ENCODE assay signal across 1 cellular context in the genomic region with DNA sequence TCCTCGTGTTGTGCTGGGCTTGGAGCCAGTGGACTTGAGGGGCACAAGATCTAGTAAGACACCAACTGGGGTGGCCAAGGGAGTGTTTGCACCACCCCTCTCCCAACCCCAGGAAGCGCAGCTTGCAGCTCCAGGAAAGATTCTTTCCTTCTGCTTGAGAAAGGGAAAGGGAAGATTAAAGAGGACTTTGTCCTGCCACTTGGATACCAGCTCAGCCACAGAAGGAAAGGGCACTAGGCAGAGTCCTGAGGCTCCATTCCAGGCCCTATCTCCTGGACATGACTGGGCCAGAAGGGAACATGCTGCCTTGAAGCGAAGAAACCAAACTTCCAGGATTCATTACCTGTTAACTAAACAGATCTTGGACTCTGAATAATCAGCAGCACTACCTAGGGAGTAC.
TF ChIP-seq lines count a peak whose summit lies in the region.

No MANE protein-coding gene starts in this region.

TF ChIP-seq in GM23338, 12 proteins besides CTCF, POLR2A, EP300 and RAD21 (continued from another document):
- TF ChIP-seq, protein P1, sequence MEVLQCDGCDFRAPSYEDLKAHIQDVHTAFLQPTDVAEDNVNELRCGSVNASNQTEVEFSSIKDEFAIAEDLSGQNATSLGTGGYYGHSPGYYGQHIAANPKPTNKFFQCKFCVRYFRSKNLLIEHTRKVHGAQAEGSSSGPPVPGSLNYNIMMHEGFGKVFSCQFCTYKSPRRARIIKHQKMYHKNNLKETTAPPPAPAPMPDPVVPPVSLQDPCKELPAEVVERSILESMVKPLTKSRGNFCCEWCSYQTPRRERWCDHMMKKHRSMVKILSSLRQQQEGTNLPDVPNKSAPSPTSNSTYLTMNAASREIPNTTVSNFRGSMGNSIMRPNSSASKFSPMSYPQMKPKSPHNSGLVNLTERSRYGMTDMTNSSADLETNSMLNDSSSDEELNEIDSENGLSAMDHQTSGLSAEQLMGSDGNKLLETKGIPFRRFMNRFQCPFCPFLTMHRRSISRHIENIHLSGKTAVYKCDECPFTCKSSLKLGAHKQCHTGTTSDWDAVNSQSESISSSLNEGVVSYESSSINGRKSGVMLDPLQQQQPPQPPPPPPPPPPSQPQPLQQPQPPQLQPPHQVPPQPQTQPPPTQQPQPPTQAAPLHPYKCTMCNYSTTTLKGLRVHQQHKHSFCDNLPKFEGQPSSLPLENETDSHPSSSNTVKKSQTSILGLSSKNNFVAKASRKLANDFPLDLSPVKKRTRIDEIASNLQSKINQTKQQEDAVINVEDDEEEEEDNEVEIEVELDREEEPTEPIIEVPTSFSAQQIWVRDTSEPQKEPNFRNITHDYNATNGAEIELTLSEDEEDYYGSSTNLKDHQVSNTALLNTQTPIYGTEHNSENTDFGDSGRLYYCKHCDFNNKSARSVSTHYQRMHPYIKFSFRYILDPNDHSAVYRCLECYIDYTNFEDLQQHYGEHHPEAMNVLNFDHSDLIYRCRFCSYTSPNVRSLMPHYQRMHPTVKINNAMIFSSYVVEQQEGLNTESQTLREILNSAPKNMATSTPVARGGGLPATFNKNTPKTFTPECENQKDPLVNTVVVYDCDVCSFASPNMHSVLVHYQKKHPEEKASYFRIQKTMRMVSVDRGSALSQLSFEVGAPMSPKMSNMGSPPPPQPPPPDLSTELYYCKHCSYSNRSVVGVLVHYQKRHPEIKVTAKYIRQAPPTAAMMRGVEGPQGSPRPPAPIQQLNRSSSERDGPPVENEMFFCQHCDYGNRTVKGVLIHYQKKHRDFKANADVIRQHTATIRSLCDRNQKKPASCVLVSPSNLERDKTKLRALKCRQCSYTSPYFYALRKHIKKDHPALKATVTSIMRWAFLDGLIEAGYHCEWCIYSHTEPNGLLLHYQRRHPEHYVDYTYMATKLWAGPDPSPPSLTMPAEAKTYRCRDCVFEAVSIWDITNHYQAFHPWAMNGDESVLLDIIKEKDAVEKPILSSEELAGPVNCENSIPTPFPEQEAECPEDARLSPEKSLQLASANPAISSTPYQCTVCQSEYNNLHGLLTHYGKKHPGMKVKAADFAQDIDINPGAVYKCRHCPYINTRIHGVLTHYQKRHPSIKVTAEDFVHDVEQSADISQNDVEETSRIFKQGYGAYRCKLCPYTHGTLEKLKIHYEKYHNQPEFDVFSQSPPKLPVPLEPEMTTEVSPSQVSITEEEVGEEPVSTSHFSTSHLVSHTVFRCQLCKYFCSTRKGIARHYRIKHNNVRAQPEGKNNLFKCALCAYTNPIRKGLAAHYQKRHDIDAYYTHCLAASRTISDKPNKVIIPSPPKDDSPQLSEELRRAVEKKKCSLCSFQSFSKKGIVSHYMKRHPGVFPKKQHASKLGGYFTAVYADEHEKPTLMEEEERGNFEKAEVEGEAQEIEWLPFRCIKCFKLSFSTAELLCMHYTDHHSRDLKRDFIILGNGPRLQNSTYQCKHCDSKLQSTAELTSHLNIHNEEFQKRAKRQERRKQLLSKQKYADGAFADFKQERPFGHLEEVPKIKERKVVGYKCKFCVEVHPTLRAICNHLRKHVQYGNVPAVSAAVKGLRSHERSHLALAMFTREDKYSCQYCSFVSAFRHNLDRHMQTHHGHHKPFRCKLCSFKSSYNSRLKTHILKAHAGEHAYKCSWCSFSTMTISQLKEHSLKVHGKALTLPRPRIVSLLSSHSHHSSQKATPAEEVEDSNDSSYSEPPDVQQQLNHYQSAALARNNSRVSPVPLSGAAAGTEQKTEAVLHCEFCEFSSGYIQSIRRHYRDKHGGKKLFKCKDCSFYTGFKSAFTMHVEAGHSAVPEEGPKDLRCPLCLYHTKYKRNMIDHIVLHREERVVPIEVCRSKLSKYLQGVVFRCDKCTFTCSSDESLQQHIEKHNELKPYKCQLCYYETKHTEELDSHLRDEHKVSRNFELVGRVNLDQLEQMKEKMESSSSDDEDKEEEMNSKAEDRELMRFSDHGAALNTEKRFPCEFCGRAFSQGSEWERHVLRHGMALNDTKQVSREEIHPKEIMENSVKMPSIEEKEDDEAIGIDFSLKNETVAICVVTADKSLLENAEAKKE (CRISPR knock-in tag; IDR thresholded peaks at IDR 0.05), result no peak
- no peak for TF ChIP-seq NANOG (IDR thresholded peaks at IDR 0.05; ENCODE audit: borderline replicate concordance)
- TF ChIP-seq, protein P2, sequence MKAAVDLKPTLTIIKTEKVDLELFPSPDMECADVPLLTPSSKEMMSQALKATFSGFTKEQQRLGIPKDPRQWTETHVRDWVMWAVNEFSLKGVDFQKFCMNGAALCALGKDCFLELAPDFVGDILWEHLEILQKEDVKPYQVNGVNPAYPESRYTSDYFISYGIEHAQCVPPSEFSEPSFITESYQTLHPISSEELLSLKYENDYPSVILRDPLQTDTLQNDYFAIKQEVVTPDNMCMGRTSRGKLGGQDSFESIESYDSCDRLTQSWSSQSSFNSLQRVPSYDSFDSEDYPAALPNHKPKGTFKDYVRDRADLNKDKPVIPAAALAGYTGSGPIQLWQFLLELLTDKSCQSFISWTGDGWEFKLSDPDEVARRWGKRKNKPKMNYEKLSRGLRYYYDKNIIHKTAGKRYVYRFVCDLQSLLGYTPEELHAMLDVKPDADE (IDR thresholded peaks at IDR 0.05), result no peak
- no peak for TF ChIP-seq JUNB (IDR thresholded peaks at IDR 0.05; ENCODE audit: unreplicated experiment)
- no peak for TF ChIP-seq STAT1 (IDR thresholded peaks at IDR 0.05; ENCODE audit: unreplicated experiment)
